In the genomic region with DNA sequence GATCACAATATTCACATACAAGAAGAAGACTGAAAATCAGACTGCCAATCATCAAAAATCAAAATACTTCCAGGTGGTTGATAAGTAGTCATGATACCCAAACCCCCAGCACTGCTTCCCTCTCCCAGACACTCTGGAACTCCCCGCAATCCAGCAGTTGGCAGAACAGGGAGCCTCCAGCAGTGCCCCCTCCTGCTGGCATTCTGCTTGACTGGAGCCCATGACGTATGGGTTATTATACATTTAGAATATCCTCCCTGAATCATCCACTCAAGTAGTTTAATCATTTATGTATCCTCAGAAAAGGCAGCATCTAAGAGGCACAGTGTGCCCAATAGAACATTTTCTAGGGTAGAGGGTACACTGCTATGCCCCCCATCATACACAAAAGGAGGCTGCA, we compare ENCODE assay signal across 14 cellular contexts. TPM values are rescaled to one million over a fixed set of nuclear protein-coding genes. Genes with fewer than 3 reads are reported as not detected.
DNase-seq lines count a peak whose midpoint lies in the region; ATAC-seq and TF ChIP-seq lines count a peak whose summit lies in the region.
"Had no signal": no experiment of that assay in that cellular context is flagged by ENCODE, and none has a peak within 500 bp of the region (broad histone marks: within the 10 kb centered on the region; RNA-seq: fewer than 3 reads in every experiment).

No MANE protein-coding gene starts in this region.

- H3K4me3 ChIP-seq in epithelial cell of proximal tubule (ENCODE audit: low read depth, low read length) = no peak overlapping the region
- no peak overlapping the region for H3K4me3 ChIP-seq in WERI-Rb-1 (ENCODE audit: low read depth, low read length)
- H3K4me3 ChIP-seq: GM23338, K562 had no signal

- ATAC-seq in GM21786 (IDR thresholded peaks at IDR 0.05; ENCODE audit: unreplicated experiment) = no peak
- ATAC-seq: GM23338, K562 had no signal

- H3K27ac ChIP-seq in WERI-Rb-1 = no peak overlapping the region
- H3K27ac ChIP-seq: C4-2B had no signal

- H3K9me3 ChIP-seq in WERI-Rb-1 (ENCODE audit: severe bottlenecking) = no peaks in the 10 kb centered on the region
- H3K9me3 ChIP-seq: BE2C had no signal

- TF ChIP-seq CTCF in epithelial cell of proximal tubule (conservative IDR thresholded peaks at IDR 0.05; ENCODE audit: low read depth, low read length) (peak; percentile 9), WERI-Rb-1 (IDR thresholded peaks at IDR 0.05; ENCODE audit: low read depth, low read length) (no peak)

- H3K36me3 ChIP-seq in WERI-Rb-1 = no peaks in the 10 kb centered on the region
- H3K36me3 ChIP-seq: BE2C had no signal

- peak; percentile 89 for DNase-seq in ACHN
- DNase-seq in HK-2 (ENCODE audit: unreplicated experiment) = peak; percentile 72
- no peak for DNase-seq in epithelial cell of proximal tubule (ENCODE audit: low read depth)
- peak; percentile 11 for DNase-seq in renal cortical epithelial cell (ENCODE audit: low read depth)
- DNase-seq in WERI-Rb-1 = no peak
- no peak for DNase-seq in ureter (ENCODE audit: low spot score)
- DNase-seq: BE2C; CD4-positive, alpha-beta memory T cell; DMS153; H7 had no signal

- in situ Hi-C loops in ACHN (cut with HindIII; ENCODE audit: low pct_ligation_motif_present, low pct_unique_long_range_greater_than_20kb, low sequenced_read_pairs) = no loop called here

- H3K27me3 ChIP-seq in WERI-Rb-1 (ENCODE audit: insufficient read depth, low read depth, severe bottlenecking) = no peaks in the 10 kb centered on the region
- H3K27me3 ChIP-seq: BE2C had no signal

RNA-seq across cellular contexts. Expression of a gene that starts 9.3 kb away (rescaled TPM):
- total RNA-seq in epithelial cell of proximal tubule (30.7 and 34.0 TPM in 2 replicates), renal cortical epithelial cell (34.5 and 96.0 TPM in 2 replicates), ureter (9.4 TPM)

Comparison
In these comparisons a context has a peak if more than half of its experiments do, and no peak if none do; other contexts are left out.
1. DNase-seq: peak in ACHN (single experiment), HK-2 (single experiment) and renal cortical epithelial cell (single experiment); none in epithelial cell of proximal tubule (single experiment), WERI-Rb-1 (single experiment) and ureter (single experiment).